In genomic region chr5:141747152-141747640, GRCh38 we compare ENCODE assay signal across 8 cellular contexts.
DNase-seq lines count a peak whose midpoint lies in the region; ATAC-seq and TF ChIP-seq lines count a peak whose summit lies in the region.

No MANE protein-coding gene starts in this region.

- no peaks in the 10 kb centered on the region for H3K36me3 Mint-ChIP-seq in activated naive CD4-positive, alpha-beta T cell treated with anti-CD3 and anti-CD28 coated beads, Interleukin-2, amount 50 U/mL, for 72 hours

- no peak for ATAC-seq in activated naive CD4-positive, alpha-beta T cell treated with anti-CD3 and anti-CD28 coated beads, Interleukin-2, amount 50 U/mL, for 72 hours
- ATAC-seq in HG03108 (IDR thresholded peaks at IDR 0.05; ENCODE audit: unreplicated experiment), result no peak

- DNase-seq in DMS 273 (lab: John Stamatoyannopoulos, UW; ENCODE audit: unreplicated experiment) (peak; percentile 95), MG63 (peak; percentile 72), SJCRH30 (peak; percentile 18 to 22), germinal center (ENCODE audit: low spot score) (peak; percentile 64), prostate gland (ENCODE audit: low spot score) (peak; percentile 56), GM13976 (ENCODE audit: low spot score) (no peak)
- no peak for DNase-seq in activated naive CD4-positive, alpha-beta T cell treated with anti-CD3 and anti-CD28 coated beads, Interleukin-2, amount 50 U/mL, for 72 hours (ENCODE audit: low spot score in 2 of 2)

- TF ChIP-seq POLR2A in prostate gland (IDR thresholded peaks at IDR 0.05), result no peak

- H3K9me3 Mint-ChIP-seq in activated naive CD4-positive, alpha-beta T cell treated with anti-CD3 and anti-CD28 coated beads, Interleukin-2, amount 50 U/mL, for 72 hours, result no peaks in the 10 kb centered on the region

- H3K9me3 ChIP-seq in MG63 (no peaks in the 10 kb centered on the region), SJCRH30 (replicated peaks) (no peaks in the 10 kb centered on the region), prostate gland (no peaks in the 10 kb centered on the region)

- no peak overlapping the region for H3K27ac Mint-ChIP-seq in activated naive CD4-positive, alpha-beta T cell treated with anti-CD3 and anti-CD28 coated beads, Interleukin-2, amount 50 U/mL, for 72 hours

- intact Hi-C loops in prostate gland (cut with DNase I), result no loop called here

- in situ Hi-C loops in GM13976 (cut with MboI; ENCODE audit: low sequenced_read_pairs, unreplicated experiment), result no loop called here

- no peak overlapping the region for H3K27ac ChIP-seq in SJCRH30
- no peak overlapping the region for H3K27ac ChIP-seq in prostate gland

- H3K36me3 ChIP-seq in MG63 (no peaks in the 10 kb centered on the region), SJCRH30 (no peaks in the 10 kb centered on the region), prostate gland (no peaks in the 10 kb centered on the region)

- no peak overlapping the region for H3K4me3 ChIP-seq in MG63
- H3K4me3 ChIP-seq in SJCRH30, result no peak overlapping the region
- no peak overlapping the region for H3K4me3 ChIP-seq in prostate gland

- H3K4me1 ChIP-seq in SJCRH30 (no peaks in the 10 kb centered on the region), prostate gland (replicated peaks) (no peaks in the 10 kb centered on the region)

- peaks cover 33% of the 10 kb centered on the region for H3K27me3 ChIP-seq in MG63
- no peaks in the 10 kb centered on the region for H3K27me3 ChIP-seq in SJCRH30
- H3K27me3 ChIP-seq in prostate gland (replicated peaks; ENCODE audit: insufficient read depth), result no peaks in the 10 kb centered on the region

- 5% methylated on average over 5 of the region's 5 CpGs for WGBS in prostate gland

- TF ChIP-seq CTCF in prostate gland (IDR thresholded peaks at IDR 0.05), result no peak
- no peak for TF ChIP-seq CTCF in GM13976 (IDR thresholded peaks at IDR 0.05; ENCODE audit: borderline replicate concordance, control extremely low read depth, extremely low read depth, insufficient read depth, missing control alignments)

Comparison
In these comparisons a context has a peak if more than half of its experiments do, and no peak if none do; other contexts are left out.
1. DNase-seq: peak in DMS 273 (single experiment), MG63 (single experiment), SJCRH30 (2 of 2), germinal center (single experiment) and prostate gland (single experiment); none in GM13976 (single experiment) and activated naive CD4-positive, alpha-beta T cell treated with anti-CD3 and anti-CD28 coated beads, Interleukin-2, amount 50 U/mL, for 72 hours (0 of 2).